Comparison of ENCODE assay signal across 18 cellular contexts in the genomic region with DNA sequence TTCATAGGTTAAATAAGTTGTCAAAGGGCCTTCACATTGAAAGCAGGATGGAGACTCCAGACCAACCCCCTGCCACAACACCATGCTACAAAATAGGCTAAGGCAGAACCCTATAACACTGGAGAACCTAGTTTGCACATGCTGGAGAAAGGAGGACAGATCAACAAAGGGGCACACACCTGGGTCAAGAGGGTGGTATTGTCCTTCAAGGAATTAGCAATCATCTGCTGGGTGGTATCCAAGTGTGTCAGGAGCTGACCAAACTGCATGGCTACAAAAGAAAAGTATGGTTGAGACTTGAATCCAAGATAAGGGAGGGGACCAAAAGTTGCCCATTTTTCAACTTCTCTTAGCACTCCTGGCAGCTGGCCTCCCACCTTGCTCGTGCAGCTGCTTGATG. TPM values are rescaled to one million over a fixed set of nuclear protein-coding genes. Genes with fewer than 3 reads are reported as not detected.
DNase-seq lines count a peak whose midpoint lies in the region; ATAC-seq and TF ChIP-seq lines count a peak whose summit lies in the region.
"Had no signal": no experiment of that assay in that cellular context is flagged by ENCODE, and none has a peak within 500 bp of the region (broad histone marks: within the 10 kb centered on the region; RNA-seq: fewer than 3 reads in every experiment).

No MANE protein-coding gene starts in this region.

- no peak for ATAC-seq in CD4-positive, alpha-beta T cell (ENCODE audit: poor library complexity)
- ATAC-seq in HG02852 (IDR thresholded peaks at IDR 0.05; ENCODE audit: unreplicated experiment): no peak
- ATAC-seq in GM18519 (IDR thresholded peaks at IDR 0.05; ENCODE audit: low FRiP score, unreplicated experiment): no peak
- ATAC-seq: CD8-positive, alpha-beta T cell had no signal

- H3K9me3 ChIP-seq in CD4-positive, alpha-beta T cell (ENCODE audit: control insufficient read depth, low read length): no peaks in the 10 kb centered on the region
- H3K9me3 ChIP-seq: BLaER1 had no signal

- CTCF ChIA-PET in CD4-positive, alpha-beta T cell (lab: Charles Lee): interaction anchor here (0.6 kb wide), 1 partner anchor 45 kb away, joined by 4 read pairs; no protein-coding TSS in a partner anchor
- CTCF ChIA-PET in RWPE1 (lab: Yijun Ruan, JAX): interaction anchor here (0.6 to 1.0 kb wide), 3 partner anchors 20 to 101 kb away, joined by 3 to 5 read pairs (median 3); a partner anchor contains a TSS

- POLR2A ChIA-PET in CD4-positive, alpha-beta T cell (lab: Charles Lee): interaction anchor here (0.6 to 1.4 kb wide), 2 partner anchors 15 to 25 kb away, joined by 3 to 6 read pairs; a partner anchor contains a TSS
- POLR2A ChIA-PET in RWPE1 (lab: Yijun Ruan, JAX; ENCODE audit: low non-redundant PET): no interaction called here

- peaks cover 94% of the 10 kb centered on the region for H3K36me3 Mint-ChIP-seq in CD4-positive, alpha-beta T cell (ENCODE audit: low read depth)
- H3K36me3 Mint-ChIP-seq in neural crest cell (ENCODE audit: low read depth): peaks cover 12% of the 10 kb centered on the region

- TF ChIP-seq CTCF in 22Rv1 (IDR thresholded peaks at IDR 0.05): no peak
- no peak for TF ChIP-seq CTCF in CD4-positive, alpha-beta T cell (IDR thresholded peaks at IDR 0.05)
- no peak for TF ChIP-seq CTCF in RWPE1 (conservative IDR thresholded peaks at IDR 0.05; ENCODE audit: low read depth)
- TF ChIP-seq CTCF in neural crest cell (conservative IDR thresholded peaks at IDR 0.05): no peak

- H3K4me3 Mint-ChIP-seq in CD4-positive, alpha-beta T cell: no peak overlapping the region
- peak overlapping the region; percentile 6 for H3K4me3 Mint-ChIP-seq in neural crest cell
- H3K4me3 Mint-ChIP-seq: CD8-positive, alpha-beta T cell had no signal

- H3K27ac ChIP-seq in 22Rv1 (0 out of 2 replicates have a peak overlapping the region, but pooled peaks have one; percentile 46), RWPE1 (peak overlapping the region; percentile 23; the same call in 1 of the 2 replicates)
- no peak overlapping the region for H3K27ac ChIP-seq in CD4-positive, alpha-beta T cell (ENCODE audit: low read depth, low read length)
- H3K27ac ChIP-seq: BLaER1 had no signal

- H3K9me3 Mint-ChIP-seq in CD4-positive, alpha-beta T cell: no peaks in the 10 kb centered on the region
- H3K9me3 Mint-ChIP-seq in neural crest cell: no peaks in the 10 kb centered on the region
- H3K9me3 Mint-ChIP-seq: CD8-positive, alpha-beta T cell had no signal

- no peaks in the 10 kb centered on the region for H3K27me3 Mint-ChIP-seq in CD4-positive, alpha-beta T cell
- no peaks in the 10 kb centered on the region for H3K27me3 Mint-ChIP-seq in neural crest cell (ENCODE audit: low read depth)

- no peak for DNase-seq in CD4-positive, alpha-beta T cell
- DNase-seq in RWPE1 (ENCODE audit: low spot score) (no peak), neural crest cell (ENCODE audit: low read depth, low spot score) (no peak), SKM-1 treated with dmso at 0.1 percent for 144 hours (lab: John Stamatoyannopoulos, UW; ENCODE audit: unreplicated experiment) (no peak)
- DNase-seq: ACHN; CD8-positive, alpha-beta T cell; GOT3; Kasumi-1; NCI-H1417; NCI-H1694 treated with DMSO at 0.1 percent for 48 hours; NCI-H2107; NCI-H446 treated with DMSO at 0.1 percent for 48 hours; NCI-H526 treated with DMSO at 0.1 percent for 48 hours; SHP77 had no signal

- intact Hi-C loops in CD4-positive, alpha-beta T cell (cut with DNase I, micrococcal nuclease): no loop called here

- H3K27ac Mint-ChIP-seq in CD4-positive, alpha-beta T cell: peak overlapping the region; percentile 33
- no peak overlapping the region for H3K27ac Mint-ChIP-seq in neural crest cell (ENCODE audit: unreplicated experiment)

- no peaks in the 10 kb centered on the region for H3K27me3 ChIP-seq in CD4-positive, alpha-beta T cell (ENCODE audit: control insufficient read depth, insufficient read depth, low read length)
- H3K27me3 ChIP-seq: BLaER1 had no signal

- H3K4me1 Mint-ChIP-seq in CD4-positive, alpha-beta T cell (ENCODE audit: low read depth): no peaks in the 10 kb centered on the region
- no peaks in the 10 kb centered on the region for H3K4me1 Mint-ChIP-seq in neural crest cell

RNA-seq across cellular contexts. Expression of a gene that starts 9.2 kb away (rescaled TPM):
- 10 to 100 TPM; 72.4 to 74.7 TPM for total RNA-seq in CD4-positive, alpha-beta T cell
- total RNA-seq in neural crest cell: 90.4 and 91.3 TPM in 2 replicates

RNA-seq across cellular contexts. Expression of a gene that starts 11.5 kb away (rescaled TPM):
- 100 to 1,000 TPM; 145 TPM for total RNA-seq in CD4-positive, alpha-beta T cell
- 14.1 and 15.0 TPM in 2 replicates for total RNA-seq in neural crest cell

RNA-seq across cellular contexts. Expression of a gene that starts 15.2 kb away (rescaled TPM):
- 10 to 100 TPM; 39.6 TPM for total RNA-seq in CD4-positive, alpha-beta T cell
- total RNA-seq in neural crest cell: 133 and 138 TPM in 2 replicates

RNA-seq across cellular contexts. Expression of a gene that starts 18.0 kb away (rescaled TPM):
- under 1 TPM; 0.39 to 0.47 TPM for total RNA-seq in CD4-positive, alpha-beta T cell
- total RNA-seq in neural crest cell: 16.9 and 20.8 TPM in 2 replicates

RNA-seq across cellular contexts. Expression of a gene that starts 44.0 kb away (rescaled TPM):
- total RNA-seq in CD4-positive, alpha-beta T cell: 100 to 1,000 TPM; 203 to 204 TPM
- total RNA-seq in neural crest cell: 257 and 267 TPM in 2 replicates
